Comparison of ENCODE assay signal across 8 cellular contexts in the genomic region with DNA sequence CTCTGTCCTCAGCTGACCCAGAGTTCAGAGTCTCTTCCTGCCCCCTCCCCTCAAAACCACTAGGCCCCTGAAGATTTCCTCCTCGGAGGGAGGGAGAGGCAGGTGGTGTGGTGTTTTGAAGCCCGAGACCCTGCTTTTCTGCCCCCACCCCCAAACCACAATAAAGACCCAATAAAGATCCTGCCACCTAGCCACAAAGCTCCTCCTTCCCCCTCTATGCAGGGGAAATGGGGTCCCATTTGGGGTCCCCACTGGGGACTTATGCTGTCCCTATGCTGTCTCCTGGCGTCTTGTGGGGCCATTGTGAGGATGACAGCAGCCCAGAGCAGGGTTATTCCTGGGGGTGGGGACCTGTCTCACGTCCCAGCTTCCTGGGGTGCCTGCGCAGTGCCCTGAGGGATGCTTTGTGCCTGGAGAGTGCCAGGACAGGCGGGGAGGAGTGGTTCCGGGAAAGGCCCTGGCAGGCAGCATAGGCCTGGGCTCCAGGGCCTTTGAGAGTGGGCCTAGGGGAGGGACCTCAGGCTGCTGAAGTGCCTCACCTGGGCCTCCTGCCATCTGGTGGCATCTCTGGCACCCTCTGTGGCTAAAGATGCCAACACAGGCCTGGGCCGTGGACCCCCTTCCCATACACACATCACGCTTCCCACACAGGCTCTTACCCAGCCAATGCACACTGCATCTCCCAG. TPM values are rescaled to one million over a fixed set of nuclear protein-coding genes. Genes with fewer than 3 reads are reported as not detected.
DNase-seq lines count a peak whose midpoint lies in the region; ATAC-seq and TF ChIP-seq lines count a peak whose summit lies in the region.

No MANE protein-coding gene starts in this region.

- H3K36me3 ChIP-seq in right lobe of liver, result no peaks in the 10 kb centered on the region
- no peaks in the 10 kb centered on the region for H3K36me3 ChIP-seq in thyroid gland

- H3K27me3 ChIP-seq in right lobe of liver (no peaks in the 10 kb centered on the region), thyroid gland (no peaks in the 10 kb centered on the region)

- no peaks in the 10 kb centered on the region for H3K9me3 Mint-ChIP-seq in MCF 10A (ENCODE audit: unreplicated experiment)

- H3K9me3 ChIP-seq in right lobe of liver, result no peaks in the 10 kb centered on the region
- no peaks in the 10 kb centered on the region for H3K9me3 ChIP-seq in thyroid gland

- 17% methylated on average over 3 of the region's 9 CpGs for WGBS in right lobe of liver (ENCODE audit: insufficient coverage, low coverage, low lambda C conversion rate, missing lambda C conversion rate)
- 37 to 53% methylated on average over 7 to 9 of the region's 9 CpGs for WGBS in thyroid gland, 2 donors

- POLR2A ChIA-PET in MCF 10A (lab: Yijun Ruan, JAX), result interaction anchor here (0.6 to 17.8 kb wide), 24 partner anchors 8 to 947 kb away, joined by 3 to 1351 read pairs (median 6); partner anchors contain the start of genes ARMC12 and FKBP5

- H3K4me3 ChIP-seq in right lobe of liver (peak overlapping the region in 2 of 3 donors; percentile 58 to 64), thyroid gland (replicated peaks in 1 of 3) (peak overlapping the region in 1 of 3 donors; percentile 18)

- H3K27ac ChIP-seq in right lobe of liver, result peak overlapping the region; percentile 88 to 99 (median 98)
- peak overlapping the region; percentile 99 to 100 (median 99) for H3K27ac ChIP-seq in thyroid gland

- CTCF ChIA-PET in MCF 10A (lab: Yijun Ruan, JAX), result interaction anchor here (1.2 to 2.2 kb wide), 3 partner anchors 39 to 127 kb away, joined by 3 to 11 read pairs (median 4); partner anchors contain the start of gene FKBP5

- H3K4me1 ChIP-seq in right lobe of liver (peaks cover 11 to 90% (median 47%) of the 10 kb centered on the region in 4 donors), thyroid gland (peaks cover 81 to 93% of the 10 kb centered on the region in 2 donors)

- DNase-seq in Caki2 (ENCODE audit: low read depth) (peak; percentile 22), NCI-H69 (lab: John Stamatoyannopoulos, UW) (peak; percentile 23), MCF 10A (ENCODE audit: unreplicated experiment) (peak; percentile 95), right lobe of liver (peak; percentile 81 to 94 (median 88)), thyroid gland (peak; percentile 96 to 97), inferior parietal cortex (ENCODE audit: extremely low spot score) (no peak), sciatic nerve (ENCODE audit: low spot score) (no peak)

- TF ChIP-seq POLR2A in right lobe of liver (IDR thresholded peaks at IDR 0.05), result peak; percentile 78
- peak; percentile 68 to 93 for TF ChIP-seq POLR2A in thyroid gland (IDR thresholded peaks at IDR 0.05)

- no TSS peak for BruUV-seq in MCF 10A (replicated peaks; lab: Mats Ljungman, UMichigan)

- H3K36me3 Mint-ChIP-seq in MCF 10A (ENCODE audit: insufficient read depth, unreplicated experiment), result peaks cover 5% of the 10 kb centered on the region

- H3K27ac Mint-ChIP-seq in MCF 10A (ENCODE audit: low read depth, unreplicated experiment), result peak overlapping the region; percentile 89

- intact Hi-C loops in MCF 10A (cut with micrococcal nuclease), result loop anchor here (1.0 kb wide), 1 partner anchor 41 kb away; the partner anchor contains the start of gene FKBP5
- intact Hi-C loops in right lobe of liver (cut with DNase I), result no loop called here
- intact Hi-C loops in thyroid gland (cut with DNase I), result loop anchor here (5.0 kb wide), 1 partner anchor 37 kb away; no protein-coding TSS in a partner anchor
- intact Hi-C loops in sciatic nerve (cut with DNase I), result loop anchor here (2.0 kb wide), 1 partner anchor 40 kb away; the partner anchor contains the start of gene FKBP5

- in situ Hi-C loops in Caki2 (cut with HindIII; ENCODE audit: low pct_unique_long_range_greater_than_20kb, low sequenced_read_pairs), result no loop called here

- peak; percentile 22 to 47 (median 36) for ATAC-seq in right lobe of liver
- no peak for ATAC-seq in GM21447 (IDR thresholded peaks at IDR 0.05; ENCODE audit: unreplicated experiment)
- ATAC-seq in sciatic nerve, result no peak

- H3K27me3 Mint-ChIP-seq in MCF 10A (ENCODE audit: insufficient read depth, unreplicated experiment), result no peaks in the 10 kb centered on the region

- H3K4me1 Mint-ChIP-seq in MCF 10A (ENCODE audit: insufficient read depth, unreplicated experiment), result peaks cover 63% of the 10 kb centered on the region

- no peak for TF ChIP-seq CTCF in MCF 10A (IDR thresholded peaks at IDR 0.05; ENCODE audit: unreplicated experiment)
- peak; percentile 8 to 24 (median 16) for TF ChIP-seq CTCF in right lobe of liver (IDR thresholded peaks at IDR 0.05)
- TF ChIP-seq CTCF in thyroid gland (IDR thresholded peaks at IDR 0.05), result peak in 4 of 6 experiments; percentile 17 to 30 (median 29)

- peak overlapping the region; percentile 77 for H3K4me3 Mint-ChIP-seq in MCF 10A (ENCODE audit: unreplicated experiment)

RNA-seq across cellular contexts. Expression of gene ARMC12, which starts 8.0 kb away (rescaled TPM):
- total RNA-seq in Caki2 (2014; rRNA removed; shearing (Covaris generic); ENCODE audit: low replicate concordance), result 1.9 and 4.6 TPM in 2 replicates
- total RNA-seq in MCF 10A (2022) (2.3 and 2.6 TPM in 2 replicates), right lobe of liver (1 to 10 TPM in 3 of 6 experiments, under 1 TPM in 3; 0.22 to 4.4 (median 0.92) TPM), thyroid gland (1 to 10 TPM in 3 of 4 donors, under 1 TPM in 1; 0.40 to 2.4 (median 1.4) TPM), sciatic nerve (0.80 TPM)

RNA-seq across cellular contexts. Expression of gene FKBP5, which starts 40.1 kb away (rescaled TPM):
- total RNA-seq in Caki2 (2014; rRNA removed; shearing (Covaris generic); ENCODE audit: low replicate concordance), result 4.3 and 6.9 TPM in 2 replicates
- 304 and 387 TPM in 2 replicates for total RNA-seq in MCF 10A (2022)
- 100 to 1,000 TPM in 5 of 6 experiments, 10 to 100 TPM in 1; 36.1 to 387 (median 111) TPM for total RNA-seq in right lobe of liver
- 100 to 1,000 TPM; 239 to 600 (median 253) TPM for total RNA-seq in thyroid gland
- total RNA-seq in sciatic nerve, result 23.6 TPM

RNA-seq across cellular contexts. Expression of gene CLPSL2, which starts 47.6 kb away (rescaled TPM):
- total RNA-seq in Caki2 (2014; rRNA removed; shearing (Covaris generic); ENCODE audit: low replicate concordance), result not detected in 2 replicates
- not detected in 2 replicates for total RNA-seq in MCF 10A (2022)
- total RNA-seq in right lobe of liver, result not detected
- total RNA-seq in thyroid gland, result not detected
- not detected for total RNA-seq in sciatic nerve

RNA-seq across cellular contexts. Expression of gene CLPSL1, which starts 52.0 kb away (rescaled TPM):
- 2.4 TPM in 1 of 2 replicates, not detected in the other for total RNA-seq in Caki2 (2014; rRNA removed; shearing (Covaris generic); ENCODE audit: low replicate concordance)
- total RNA-seq in MCF 10A (2022) (not detected in 2 replicates), right lobe of liver (not detected), thyroid gland (not detected), sciatic nerve (not detected)

Comparison
In these comparisons a context has a peak if more than half of its experiments do, and no peak if none do; other contexts are left out.
1. DNase-seq: peak in Caki2 (single experiment), NCI-H69 (single experiment), MCF 10A (single experiment), right lobe of liver (3 of 3) and thyroid gland (2 of 2); none in inferior parietal cortex (single experiment) and sciatic nerve (single experiment).
2. ATAC-seq: peak in right lobe of liver (4 of 4); none in GM21447 (single experiment) and sciatic nerve (single experiment).
3. intact Hi-C loops: an anchor here in MCF 10A (1.0 kb wide), thyroid gland (5.0 kb wide) and sciatic nerve (2.0 kb wide); none called in right lobe of liver.